In the genomic region with DNA sequence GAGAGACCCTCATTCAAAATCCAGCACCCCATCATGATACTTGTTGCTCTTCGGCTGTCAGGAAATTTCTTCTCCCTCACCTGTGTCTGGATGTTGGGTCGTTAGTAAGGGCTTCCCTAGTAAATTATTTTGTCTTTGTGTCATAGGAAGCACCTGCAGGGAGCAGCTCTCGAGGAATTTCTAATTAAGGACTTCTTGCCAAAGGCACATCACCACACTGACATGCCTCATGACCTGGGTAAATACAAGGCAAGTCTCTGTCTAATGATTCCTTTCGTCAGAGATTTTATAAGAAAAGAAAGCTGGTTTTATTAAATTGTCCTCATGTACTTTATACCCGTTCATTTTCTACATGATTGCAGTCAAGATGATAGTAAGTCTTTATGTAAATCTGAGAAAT, we compare ENCODE assay signal across 19 cellular contexts. TPM values are rescaled to one million over a fixed set of nuclear protein-coding genes. Genes with fewer than 3 reads are reported as not detected.
"Had no signal": no experiment of that assay in that cellular context is flagged by ENCODE, and none has a peak within 500 bp of the region (broad histone marks: within the 10 kb centered on the region; RNA-seq: fewer than 3 reads in every experiment).

Gene NOX3, minus strand, starts transcription at position 74 of the 400 bp plus-strand sequence. Its CDS starts 39 bp downstream, at position 35.

- H3K36me3 Mint-ChIP-seq: activated naive CD4-positive, alpha-beta T cell treated with anti-CD3 and anti-CD28 coated beads, Interleukin-2, amount 10 ng/mL, durations not matched to agents 7 days and 5 days had no signal

- H3K9me3 Mint-ChIP-seq: activated naive CD4-positive, alpha-beta T cell treated with anti-CD3 and anti-CD28 coated beads, Interleukin-2, amount 10 ng/mL, durations not matched to agents 7 days and 5 days; activated T-helper 17 cell treated with anti-CD3 and anti-CD28 coated beads, Interleukin-2, amount 50 U/mL, for 72 hours; endodermal cell; nephron had no signal

- H3K36me3 ChIP-seq: gastrocnemius medialis, heart right ventricle, tibial artery had no signal

- H3K4me1 ChIP-seq: gastrocnemius medialis, heart right ventricle, tibial artery had no signal

- H3K9me3 ChIP-seq: gastrocnemius medialis, heart right ventricle, tibial artery had no signal

- H3K4me1 Mint-ChIP-seq: activated naive CD4-positive, alpha-beta T cell treated with anti-CD3 and anti-CD28 coated beads, Interleukin-2, amount 10 ng/mL, durations not matched to agents 7 days and 5 days; activated T-helper 17 cell treated with anti-CD3 and anti-CD28 coated beads, Interleukin-2, amount 50 U/mL, for 72 hours; nephron had no signal

- H3K4me3 ChIP-seq: dorsolateral prefrontal cortex, gastrocnemius medialis, heart right ventricle, tibial artery had no signal

- DNase-seq: activated naive CD4-positive, alpha-beta T cell treated with anti-CD3 and anti-CD28 coated beads, Interleukin-2, amount 10 ng/mL, durations not matched to agents 7 days and 5 days; dorsolateral prefrontal cortex; endodermal cell; gastrocnemius medialis; heart right ventricle; left ventricle myocardium superior; occipital lobe; right cardiac atrium; small intestine; stimulated activated CD4-positive, alpha-beta T cell treated with anti-CD3 and anti-CD28 coated beads, Interleukin-4, amount 100 ng/mL, for 24 hours; stimulated activated naive CD4-positive, alpha-beta T cell; T-helper 9 cell; tibial artery had no signal

- H3K27me3 Mint-ChIP-seq: activated naive CD4-positive, alpha-beta T cell treated with anti-CD3 and anti-CD28 coated beads, Interleukin-2, amount 10 ng/mL, durations not matched to agents 7 days and 5 days had no signal

- H3K4me3 Mint-ChIP-seq: activated naive CD4-positive, alpha-beta T cell treated with anti-CD3 and anti-CD28 coated beads, Interleukin-2, amount 10 ng/mL, durations not matched to agents 7 days and 5 days; activated T-helper 17 cell treated with anti-CD3 and anti-CD28 coated beads, Interleukin-2, amount 50 U/mL, for 72 hours; endodermal cell; nephron had no signal

- H3K27ac ChIP-seq: dorsolateral prefrontal cortex, gastrocnemius medialis, heart right ventricle, tibial artery had no signal

- H3K27me3 ChIP-seq: gastrocnemius medialis, tibial artery had no signal

- H3K27ac Mint-ChIP-seq: activated naive CD4-positive, alpha-beta T cell treated with anti-CD3 and anti-CD28 coated beads, Interleukin-2, amount 10 ng/mL, durations not matched to agents 7 days and 5 days; activated T-helper 17 cell treated with anti-CD3 and anti-CD28 coated beads, Interleukin-2, amount 50 U/mL, for 72 hours; endodermal cell; nephron had no signal

RNA-seq across cellular contexts. Expression of gene NOX3, which starts in this region (rescaled TPM):
- total RNA-seq: activated CD8-positive, alpha-beta memory T cell treated with anti-CD3 and anti-CD28 coated beads for 36 hours; activated T-helper 17 cell treated with anti-CD3 and anti-CD28 coated beads, Interleukin-2, amount 50 U/mL, for 72 hours; endodermal cell; epithelial cell of proximal tubule; gastrocnemius medialis; heart right ventricle; left ventricle myocardium superior; occipital lobe; posterior vena cava; right cardiac atrium; subcutaneous adipose tissue had no signal
